8 cellular contexts compared by ENCODE assay signal in genomic region chr5:96256795-96257470, GRCh38.
DNase-seq lines count a peak whose midpoint lies in the region; ATAC-seq and TF ChIP-seq lines count a peak whose summit lies in the region.

No MANE protein-coding gene starts in this region.

- no peak overlapping the region for H2BK120ac ChIP-seq in neuronal stem cell (ENCODE audit: low read depth, low read length)

- H3K4me3 ChIP-seq in ACC112 (ENCODE audit: low read depth, low read length) (no peak overlapping the region), ascending aorta (no peak overlapping the region), neuronal stem cell (ENCODE audit: low read length in 2 of 2) (no peak overlapping the region)

- H3K79me2 ChIP-seq in ACC112 (ENCODE audit: control insufficient read depth, insufficient read depth, low read length, unreplicated experiment): no peaks in the 10 kb centered on the region

- no CpG with 5 or more reads among the region's 5 CpGs for WGBS in neuronal stem cell (ENCODE audit: extremely low coverage in 2 of 2, insufficient read length in 2 of 2, insufficient replicate concordance in 1 of 2), 2 donors

- H2BK5ac ChIP-seq in neuronal stem cell (ENCODE audit: low read length): no peak overlapping the region

- intact Hi-C loops in ascending aorta (cut with DNase I): loop anchor here (5.0 kb wide), 2 partner anchors 35 to 75 kb away; no protein-coding TSS in a partner anchor

- H3K23ac ChIP-seq in neuronal stem cell (ENCODE audit: low read depth, low read length, poor library complexity): no peak overlapping the region

- H3K79me1 ChIP-seq in neuronal stem cell (ENCODE audit: low read depth, low read length): no peaks in the 10 kb centered on the region

- no peak overlapping the region for H4K91ac ChIP-seq in neuronal stem cell (ENCODE audit: low read depth, low read length, poor library complexity)

- no peak overlapping the region for H2BK12ac ChIP-seq in neuronal stem cell (ENCODE audit: low read length)

- peaks cover 75% of the 10 kb centered on the region for H3K4me1 ChIP-seq in ACC112 (ENCODE audit: control insufficient read depth, insufficient read depth, low read length, unreplicated experiment)
- H3K4me1 ChIP-seq in ascending aorta: peaks cover 0 to 27% of the 10 kb centered on the region in 2 donors
- H3K4me1 ChIP-seq in neuronal stem cell (ENCODE audit: control insufficient read depth in 2 of 2, insufficient read depth in 1 of 2, low read depth in 1 of 2, low read length in 2 of 2): no peaks in the 10 kb centered on the region

- DNase-seq in MV-4-11 (lab: John Stamatoyannopoulos, UW) (peak; percentile 68), erythroblast (lab: John Stamatoyannopoulos, UW) (peak; percentile 22 to 39), ascending aorta (ENCODE audit: low spot score in 2 of 2) (no peak), neuronal stem cell (ENCODE audit: low spot score) (no peak)
- DNase-seq in stimulated activated CD4-positive, alpha-beta T cell treated with anti-CD3 and anti-CD28 coated beads, Interleukin-2, amount 100 ng/mL, for 24 hours: no peak

- H4K8ac ChIP-seq in neuronal stem cell (ENCODE audit: low read depth, low read length): no peak overlapping the region

- H2AFZ ChIP-seq in ACC112 (ENCODE audit: low read length, unreplicated experiment) (no peak overlapping the region), neuronal stem cell (ENCODE audit: low read length) (no peak overlapping the region)

- H3K9me3 ChIP-seq in ascending aorta: no peaks in the 10 kb centered on the region
- no peaks in the 10 kb centered on the region for H3K9me3 ChIP-seq in neuronal stem cell (replicated peaks in 1 of 2; ENCODE audit: control insufficient read depth in 2 of 2, insufficient read depth in 1 of 2, low read depth in 1 of 2, low read length in 2 of 2)

- no peak overlapping the region for H3K14ac ChIP-seq in neuronal stem cell (ENCODE audit: low read length)

- TF ChIP-seq POLR2A in erythroblast (IDR thresholded peaks at IDR 0.05; ENCODE audit: low read length): no peak

- no peak for TF ChIP-seq CTCF in ascending aorta (IDR thresholded peaks at IDR 0.05)

- H3K36me3 ChIP-seq in ACC112 (ENCODE audit: insufficient read depth, low read length) (no peaks in the 10 kb centered on the region), ascending aorta (no peaks in the 10 kb centered on the region), neuronal stem cell (replicated peaks in 1 of 2; ENCODE audit: control insufficient read depth in 2 of 2, insufficient read depth in 2 of 2, low read length in 2 of 2) (no peaks in the 10 kb centered on the region)

- no peak overlapping the region for H3K18ac ChIP-seq in neuronal stem cell (ENCODE audit: low read length)

- H3K4ac ChIP-seq in neuronal stem cell (ENCODE audit: low read length): no peak overlapping the region

- H2BK15ac ChIP-seq in neuronal stem cell (ENCODE audit: low read length): no peak overlapping the region

- no peak overlapping the region for H2AK5ac ChIP-seq in neuronal stem cell (ENCODE audit: low read depth, low read length)

- peak; percentile 53 for ATAC-seq in GM18858 (IDR thresholded peaks at IDR 0.05; ENCODE audit: unreplicated experiment)
- no peak for ATAC-seq in HG02840 (IDR thresholded peaks at IDR 0.05; ENCODE audit: low FRiP score, unreplicated experiment)

- H3K27ac ChIP-seq in ACC112 (ENCODE audit: low read depth, low read length) (peak overlapping the region; percentile 97), ascending aorta (peak overlapping the region in 1 of 2 donors; percentile 80), neuronal stem cell (replicated peaks; ENCODE audit: low read length) (no peak overlapping the region)

- H3K27me3 ChIP-seq in ACC112 (ENCODE audit: insufficient read depth, low read length) (no peaks in the 10 kb centered on the region), ascending aorta (no peaks in the 10 kb centered on the region), neuronal stem cell (ENCODE audit: control insufficient read depth in 3 of 3, insufficient read depth in 3 of 3, low read depth in 1 of 3, low read length in 3 of 3) (no peaks in the 10 kb centered on the region)

- no peak overlapping the region for H3K4me2 ChIP-seq in neuronal stem cell (ENCODE audit: insufficient read depth, low read length, poor library complexity, severe bottlenecking)

- no peak overlapping the region for H3K9ac ChIP-seq in neuronal stem cell (ENCODE audit: low read depth, low read length, poor library complexity)

Comparison
In these comparisons a context has a peak if more than half of its experiments do, and no peak if none do; other contexts are left out.
1. DNase-seq: peak in MV-4-11 (single experiment) and erythroblast (2 of 2); none in stimulated activated CD4-positive, alpha-beta T cell treated with anti-CD3 and anti-CD28 coated beads, Interleukin-2, amount 100 ng/mL, for 24 hours (0 of 2), ascending aorta (0 of 2) and neuronal stem cell (single experiment).